Comparison of ENCODE assay signal across 1 cellular context in genomic region chr14:72961579-72962335, GRCh38.
TF ChIP-seq lines count a peak whose summit lies in the region.

No MANE protein-coding gene starts in this region.

TF ChIP-seq in GM23338, 12 proteins besides CTCF, POLR2A, EP300 and RAD21 (continued from another document):
- TF ChIP-seq EZH2 (IDR thresholded peaks at IDR 0.05; ENCODE audit: low read depth, unreplicated experiment) (no peak), REST (IDR thresholded peaks at IDR 0.05; ENCODE audit: unreplicated experiment) (no peak), JUNB (IDR thresholded peaks at IDR 0.05; ENCODE audit: unreplicated experiment) (no peak), ZNF462 (CRISPR knock-in tag; IDR thresholded peaks at IDR 0.05) (no peak), ZNF331 (CRISPR knock-in tag; IDR thresholded peaks at IDR 0.05; ENCODE audit: low read depth) (no peak)
